In genomic region chr7:137891016-137891655, GRCh38 we compare ENCODE assay signal across 26 cellular contexts. TPM values are rescaled to one million over a fixed set of nuclear protein-coding genes. Genes with fewer than 3 reads are reported as not detected.
DNase-seq lines count a peak whose midpoint lies in the region; ATAC-seq and TF ChIP-seq lines count a peak whose summit lies in the region.
"Had no signal": no experiment of that assay in that cellular context is flagged by ENCODE, and none has a peak within 500 bp of the region (broad histone marks: within the 10 kb centered on the region; RNA-seq: fewer than 3 reads in every experiment).

No MANE protein-coding gene starts in this region.

- no peak for TF ChIP-seq POLR2A in body of pancreas (IDR thresholded peaks at IDR 0.05)

- 78 to 83% methylated on average over 4 of the region's 4 CpGs for WGBS in body of pancreas, 2 donors

- H3K4me1 ChIP-seq in left ventricle myocardium inferior (peaks cover 26% of the 10 kb centered on the region), body of pancreas (no peaks in the 10 kb centered on the region)
- H3K4me1 ChIP-seq: BE2C, lower lobe of right lung had no signal

- intact Hi-C loops in left ventricle myocardium inferior (cut with micrococcal nuclease) (no loop called here), left cardiac atrium (cut with DNase I) (no loop called here), body of pancreas (cut with DNase I) (loop anchor here (10.0 kb wide), 1 partner anchor 236 kb away; no protein-coding TSS in a partner anchor)
- intact Hi-C loops in activated T-helper 1 cell treated with anti-CD3 and anti-CD28 coated beads, Interleukin-12 subunit alpha, Interleukin-12 subunit beta, Interleukin-2, Interleukin-4 antibody, amounts not matched to agents 30 ng/mL and 10 ng/mL and 1 ng/mL, durations not matched to agents 14 hours and 24 hours and 36 hours (cut with micrococcal nuclease), result no loop called here

- no peak overlapping the region for H3K4me3 Mint-ChIP-seq in activated T-helper 1 cell treated with anti-CD3 and anti-CD28 coated beads, Interleukin-12 subunit alpha, Interleukin-12 subunit beta, Interleukin-2, Interleukin-4 antibody, amounts not matched to agents 30 ng/mL and 10 ng/mL and 1 ng/mL, durations not matched to agents 14 hours and 24 hours and 36 hours
- H3K4me3 Mint-ChIP-seq: activated CD4-positive, alpha-beta memory T cell treated with anti-CD3 and anti-CD28 coated beads for 36 hours; activated naive CD8-positive, alpha-beta T cell; central memory CD8-positive, alpha-beta T cell; neural crest cell had no signal

- no peak for ATAC-seq in left cardiac atrium
- ATAC-seq in body of pancreas, result peak; percentile 30
- ATAC-seq in HG03159 (IDR thresholded peaks at IDR 0.05; ENCODE audit: unreplicated experiment), result no peak
- ATAC-seq: lower lobe of right lung had no signal

- H3K4me3 ChIP-seq in left ventricle myocardium inferior (no peak overlapping the region), body of pancreas (no peak overlapping the region)
- H3K4me3 ChIP-seq: dorsolateral prefrontal cortex, lower lobe of right lung, stomach, tibial nerve had no signal

- H3K27ac ChIP-seq in left ventricle myocardium inferior (replicated peaks), result peak overlapping the region; percentile 62
- H3K27ac ChIP-seq in body of pancreas, result no peak overlapping the region
- H3K27ac ChIP-seq: lower lobe of right lung, stomach, tibial nerve had no signal

- H3K9me3 Mint-ChIP-seq in activated T-helper 1 cell treated with anti-CD3 and anti-CD28 coated beads, Interleukin-12 subunit alpha, Interleukin-12 subunit beta, Interleukin-2, Interleukin-4 antibody, amounts not matched to agents 30 ng/mL and 10 ng/mL and 1 ng/mL, durations not matched to agents 14 hours and 24 hours and 36 hours, result no peaks in the 10 kb centered on the region
- H3K9me3 Mint-ChIP-seq: activated CD4-positive, alpha-beta memory T cell treated with anti-CD3 and anti-CD28 coated beads for 36 hours; central memory CD8-positive, alpha-beta T cell; neural crest cell had no signal

- no peaks in the 10 kb centered on the region for H3K27me3 ChIP-seq in left ventricle myocardium inferior (ENCODE audit: low read depth)
- no peaks in the 10 kb centered on the region for H3K27me3 ChIP-seq in body of pancreas
- H3K27me3 ChIP-seq: BE2C, dorsolateral prefrontal cortex, stomach, tibial nerve had no signal

- H3K27ac Mint-ChIP-seq in activated T-helper 1 cell treated with anti-CD3 and anti-CD28 coated beads, Interleukin-12 subunit alpha, Interleukin-12 subunit beta, Interleukin-2, Interleukin-4 antibody, amounts not matched to agents 30 ng/mL and 10 ng/mL and 1 ng/mL, durations not matched to agents 14 hours and 24 hours and 36 hours, result no peak overlapping the region
- H3K27ac Mint-ChIP-seq: activated naive CD8-positive, alpha-beta T cell; progenitor cell of endocrine pancreas had no signal

- H3K9me3 ChIP-seq in left ventricle myocardium inferior (replicated peaks) (no peaks in the 10 kb centered on the region), body of pancreas (no peaks in the 10 kb centered on the region)
- H3K9me3 ChIP-seq: BE2C, lower lobe of right lung, stomach, tibial nerve had no signal

- no peak for DNase-seq in left ventricle myocardium inferior
- no peak for DNase-seq in left cardiac atrium
- DNase-seq in body of pancreas, result no peak
- DNase-seq in myocyte (ENCODE audit: low read depth), result peak; percentile 90
- no peak for DNase-seq in activated T-helper 1 cell treated with anti-CD3 and anti-CD28 coated beads, Interleukin-12 subunit alpha, Interleukin-12 subunit beta, Interleukin-2, Interleukin-4 antibody, amounts not matched to agents 30 ng/mL and 10 ng/mL and 1 ng/mL, durations not matched to agents 14 hours and 24 hours and 36 hours (ENCODE audit: low spot score)
- DNase-seq in NCI-H748 treated with DMSO at 0.1 percent for 48 hours (lab: John Stamatoyannopoulos, UW), result no peak
- no peak for DNase-seq in HCEC 1CT
- DNase-seq: ACHN; activated CD4-positive, CD25-positive, alpha-beta regulatory T cell; activated CD8-positive, alpha-beta memory T cell treated with anti-CD3 and anti-CD28 coated beads, Interleukin-2, amount 50 U/mL, for 4 hours; activated effector memory CD4-positive, alpha-beta T cell treated with Interleukin-2 at 50 U/mL for 16 hours; aorta; BE2C; dorsolateral prefrontal cortex; lower lobe of right lung; NCI-H1105; NCI-H187 treated with DMSO at 0.1 percent for 48 hours; NCI-H526; stomach had no signal

- H3K36me3 ChIP-seq in left ventricle myocardium inferior (peaks cover 38% of the 10 kb centered on the region), body of pancreas (replicated peaks in 1 of 2; ENCODE audit: insufficient read depth in 1 of 2, low read depth in 2 of 2) (peaks cover 0 to 4% of the 10 kb centered on the region in 2 donors)
- H3K36me3 ChIP-seq: BE2C had no signal

- H3K36me3 Mint-ChIP-seq in activated T-helper 1 cell treated with anti-CD3 and anti-CD28 coated beads, Interleukin-12 subunit alpha, Interleukin-12 subunit beta, Interleukin-2, Interleukin-4 antibody, amounts not matched to agents 30 ng/mL and 10 ng/mL and 1 ng/mL, durations not matched to agents 14 hours and 24 hours and 36 hours (ENCODE audit: low read depth), result peaks cover 41% of the 10 kb centered on the region

- peaks cover 48% of the 10 kb centered on the region for H3K4me1 Mint-ChIP-seq in activated T-helper 1 cell treated with anti-CD3 and anti-CD28 coated beads, Interleukin-12 subunit alpha, Interleukin-12 subunit beta, Interleukin-2, Interleukin-4 antibody, amounts not matched to agents 30 ng/mL and 10 ng/mL and 1 ng/mL, durations not matched to agents 14 hours and 24 hours and 36 hours (ENCODE audit: low read depth)

- TF ChIP-seq CTCF in left ventricle myocardium inferior (IDR thresholded peaks at IDR 0.05; ENCODE audit: borderline replicate concordance), result no peak
- TF ChIP-seq CTCF in body of pancreas (IDR thresholded peaks at IDR 0.05), result no peak

- H3K27me3 Mint-ChIP-seq in activated T-helper 1 cell treated with anti-CD3 and anti-CD28 coated beads, Interleukin-12 subunit alpha, Interleukin-12 subunit beta, Interleukin-2, Interleukin-4 antibody, amounts not matched to agents 30 ng/mL and 10 ng/mL and 1 ng/mL, durations not matched to agents 14 hours and 24 hours and 36 hours (ENCODE audit: insufficient read depth), result no peaks in the 10 kb centered on the region
- H3K27me3 Mint-ChIP-seq: activated CD4-positive, alpha-beta memory T cell treated with anti-CD3 and anti-CD28 coated beads for 36 hours; activated naive CD8-positive, alpha-beta T cell; central memory CD8-positive, alpha-beta T cell; progenitor cell of endocrine pancreas had no signal

RNA-seq across cellular contexts. Expression of gene DGKI, which starts 44.4 kb away (rescaled TPM):
- 1.3 TPM for total RNA-seq in left ventricle myocardium inferior
- 10 to 100 TPM in 1 of 2 donors, 1 to 10 TPM in 1; 7.2 to 19.1 TPM for total RNA-seq in left cardiac atrium
- 1 to 10 TPM in 1 of 2 donors, not detected in 1; 2.6 TPM for total RNA-seq in body of pancreas
- 2.3 and 7.9 TPM in 2 replicates for total RNA-seq in myocyte
- polyA plus RNA-seq in myocyte (2012), result 15.7 TPM
- 27.3 and 30.2 TPM in 2 replicates for total RNA-seq in activated T-helper 1 cell treated with anti-CD3 and anti-CD28 coated beads, Interleukin-12 subunit alpha, Interleukin-12 subunit beta, Interleukin-2, Interleukin-4 antibody, amounts not matched to agents 30 ng/mL and 10 ng/mL and 1 ng/mL, durations not matched to agents 14 hours and 24 hours and 36 hours
